ENCODE assay signal across 1 cellular context in genomic region chr2:100194951-100195350, GRCh38.
A peak's percentile ranks its signal among the peaks of the same experiment; 100 is the strongest.
TF ChIP-seq lines count a peak whose summit lies in the region.

No MANE protein-coding gene starts in this region.

TF ChIP-seq in IMR-90, 13 proteins besides CTCF, POLR2A, EP300 and RAD21:
- TF ChIP-seq CEBPB (IDR thresholded peaks at IDR 0.05; ENCODE audit: low read depth, low read length) (0 out of 2 replicates have a peak, but pooled peaks have one; percentile 7), NFE2L2 (IDR thresholded peaks at IDR 0.05; ENCODE audit: low read depth, low read length) (no peak), USF2 (IDR thresholded peaks at IDR 0.05; ENCODE audit: low read depth, low read length) (no peak)
TF ChIP-seq in IMR-90: peak in this region for 1.
